9 cellular contexts compared by ENCODE assay signal in genomic region chr18:74116628-74117554, GRCh38. TPM values are rescaled to one million over a fixed set of nuclear protein-coding genes. Genes with fewer than 3 reads are reported as not detected.
DNase-seq lines count a peak whose midpoint lies in the region; ATAC-seq, FAIRE-seq and TF ChIP-seq lines count a peak whose summit lies in the region.
"Had no signal": no experiment of that assay in that cellular context is flagged by ENCODE, and none has a peak within 500 bp of the region (broad histone marks: within the 10 kb centered on the region; RNA-seq: fewer than 3 reads in every experiment).

No MANE protein-coding gene starts in this region.

- peak; percentile 70 for ATAC-seq in activated CD4-positive, alpha-beta T cell treated with anti-CD3 and anti-CD28 coated beads for 36 hours
- no peak for ATAC-seq in GM19035 (IDR thresholded peaks at IDR 0.05; ENCODE audit: unreplicated experiment)

- H3K27me3 ChIP-seq in HL-60 (ENCODE audit: insufficient read depth, poor library complexity, severe bottlenecking), result peaks cover 12% of the 10 kb centered on the region
- H3K27me3 ChIP-seq in spleen (replicated peaks in 1 of 7), result no peaks in the 10 kb centered on the region

- peak; percentile 87 for TF ChIP-seq CTCF in HL-60 (IDR thresholded peaks at IDR 0.05; ENCODE audit: insufficient read depth, low read length)
- TF ChIP-seq CTCF in spleen (IDR thresholded peaks at IDR 0.05 in 8 of 11, conservative IDR thresholded peaks at IDR 0.05 in 3 of 11), result peak in 8 of 11 experiments; percentile 17 to 54 (median 32)

- WGBS in spleen, 5 donors, result 60 to 71% (median 63%) methylated on average over 9 of the region's 9 CpGs

- CTCF ChIA-PET in activated CD4-positive, alpha-beta T cell treated with anti-CD3 and anti-CD28 coated beads for 36 hours (lab: Charles Lee), result interaction anchor here (1.6 kb wide), 2 partner anchors 34 to 241 kb away, joined by 3 to 6 read pairs; no protein-coding TSS in a partner anchor

- peak; percentile 26 for FAIRE-seq in TTC549 (lab: Jason Lieb, UNC)
- FAIRE-seq: GM18507 had no signal

- H3K36me3 Mint-ChIP-seq in activated CD4-positive, alpha-beta T cell treated with anti-CD3 and anti-CD28 coated beads for 36 hours (ENCODE audit: low read depth), result no peaks in the 10 kb centered on the region

- H3K4me3 ChIP-seq in HL-60 (replicated peaks; ENCODE audit: insufficient read depth, low read length) (no peak overlapping the region), spleen (no peak overlapping the region)

- H3K4me3 Mint-ChIP-seq in activated CD4-positive, alpha-beta T cell treated with anti-CD3 and anti-CD28 coated beads for 36 hours, result no peak overlapping the region

- no peak overlapping the region for H3K27ac ChIP-seq in HL-60 (replicated peaks)
- no peak overlapping the region for H3K27ac ChIP-seq in spleen

- DNase-seq in activated CD4-positive, alpha-beta T cell treated with anti-CD3 and anti-CD28 coated beads for 36 hours, result peak; percentile 55
- DNase-seq in activated CD4-positive, alpha-beta T cell treated with anti-CD3 and anti-CD28 coated beads, Interleukin-2, amount 50 U/mL, for 1 hour, result no peak
- DNase-seq in HL-60 (ENCODE audit: low read depth in 1 of 2, low spot score in 1 of 2) (peak in 1 of 2 experiments; percentile 25), glomerular endothelial cell (ENCODE audit: extremely low read depth, low read depth, low spot score) (peak; percentile 22), spleen (peak; percentile 40)
- DNase-seq in activated CD8-positive, alpha-beta memory T cell treated with anti-CD3 and anti-CD28 coated beads, Interleukin-2, amount 50 U/mL, for 48 hours, result no peak

- peaks cover 0 to 5% (median 0%) of the 10 kb centered on the region in 6 donors for H3K4me1 ChIP-seq in spleen

- peaks cover 11% of the 10 kb centered on the region for H3K4me1 Mint-ChIP-seq in activated CD4-positive, alpha-beta T cell treated with anti-CD3 and anti-CD28 coated beads for 36 hours

- H3K9me3 Mint-ChIP-seq in activated CD4-positive, alpha-beta T cell treated with anti-CD3 and anti-CD28 coated beads for 36 hours (ENCODE audit: low read depth), result peaks cover 4% of the 10 kb centered on the region

- intact Hi-C loops in activated CD4-positive, alpha-beta T cell treated with anti-CD3 and anti-CD28 coated beads for 36 hours (cut with DNase I, micrococcal nuclease), result loop anchor here (1.0 to 5.0 kb wide), 3 partner anchors 35 to 1355 kb away; no protein-coding TSS in a partner anchor
- intact Hi-C loops in spleen (cut with DNase I; ENCODE audit: low total_unique reads), result no loop called here

- no peaks in the 10 kb centered on the region for H3K36me3 ChIP-seq in spleen

- no peak for TF ChIP-seq POLR2A in spleen (IDR thresholded peaks at IDR 0.05)

- POLR2A ChIA-PET in activated CD4-positive, alpha-beta T cell treated with anti-CD3 and anti-CD28 coated beads for 36 hours (lab: Charles Lee), result no interaction called here

- no peak overlapping the region for H3K27ac Mint-ChIP-seq in activated CD4-positive, alpha-beta T cell treated with anti-CD3 and anti-CD28 coated beads for 36 hours

- peaks cover 0 to 12% (median 9%) of the 10 kb centered on the region in 8 donors for H3K9me3 ChIP-seq in spleen

- no peaks in the 10 kb centered on the region for H3K27me3 Mint-ChIP-seq in activated CD4-positive, alpha-beta T cell treated with anti-CD3 and anti-CD28 coated beads for 36 hours

RNA-seq across cellular contexts. Expression of gene FBXO15, which starts 30.7 kb away (rescaled TPM):
- total RNA-seq in activated CD4-positive, alpha-beta T cell treated with anti-CD3 and anti-CD28 coated beads for 36 hours, result 1 to 10 TPM; 1.4 to 1.6 TPM
- total RNA-seq in glomerular endothelial cell, result 0.10 and 0.23 TPM in 2 replicates
- total RNA-seq in spleen, result 1 to 10 TPM in 2 of 7 donors, under 1 TPM in 5; 0.28 to 1.3 (median 0.77) TPM
- polyA plus RNA-seq in spleen, result 1 to 10 TPM; 2.5 to 3.5 (median 3.3) TPM

RNA-seq across cellular contexts. Expression of gene TIMM21, which starts 31.4 kb away (rescaled TPM):
- 10 to 100 TPM; 36.9 to 52.8 TPM for total RNA-seq in activated CD4-positive, alpha-beta T cell treated with anti-CD3 and anti-CD28 coated beads for 36 hours
- total RNA-seq in glomerular endothelial cell (25.0 and 32.4 TPM in 2 replicates), spleen (10 to 100 TPM; 21.7 to 34.7 (median 24.9) TPM)
- polyA plus RNA-seq in spleen, result 10 to 100 TPM; 13.5 to 17.9 (median 16.8) TPM

Comparison
In these comparisons a context has a peak if more than half of its experiments do, and no peak if none do; other contexts are left out.
1. DNase-seq: peak in activated CD4-positive, alpha-beta T cell treated with anti-CD3 and anti-CD28 coated beads for 36 hours (single experiment), glomerular endothelial cell (single experiment) and spleen (single experiment); none in activated CD4-positive, alpha-beta T cell treated with anti-CD3 and anti-CD28 coated beads, Interleukin-2, amount 50 U/mL, for 1 hour (single experiment) and activated CD8-positive, alpha-beta memory T cell treated with anti-CD3 and anti-CD28 coated beads, Interleukin-2, amount 50 U/mL, for 48 hours (single experiment).